37 cellular contexts compared by ENCODE assay signal in the genomic region with DNA sequence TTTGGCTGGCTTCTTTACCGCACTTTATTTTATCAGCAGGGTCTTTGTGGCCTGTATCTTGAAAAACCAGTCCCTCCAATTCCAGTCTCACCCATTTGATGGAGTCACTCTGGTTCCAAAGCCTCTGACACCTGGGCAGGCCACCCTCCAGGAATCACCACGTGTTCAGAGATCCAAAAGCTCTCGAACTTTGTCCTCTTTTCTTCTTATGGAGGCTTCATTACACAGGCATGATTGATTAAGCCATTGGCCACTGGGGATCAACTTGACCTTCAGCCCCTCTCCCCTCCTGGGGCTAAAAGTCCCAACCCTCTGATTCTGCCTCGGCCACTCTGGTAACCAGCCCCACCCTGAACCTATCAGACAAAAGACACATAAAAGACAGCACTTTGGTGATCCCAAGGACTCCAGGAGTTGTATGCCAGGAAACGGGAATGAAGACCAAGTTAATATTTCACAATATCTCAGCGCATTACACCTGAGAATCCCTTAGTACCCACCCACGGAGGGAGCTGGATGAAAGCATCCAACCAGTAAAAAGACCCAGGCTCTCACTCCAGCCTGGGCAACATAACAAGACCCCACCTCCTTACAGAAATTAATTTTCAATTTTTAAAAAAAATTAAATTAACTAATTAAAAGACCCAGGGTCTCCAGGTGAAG. TPM values are rescaled to one million over a fixed set of nuclear protein-coding genes. Genes with fewer than 3 reads are reported as not detected.
"Had no signal": no experiment of that assay in that cellular context is flagged by ENCODE, and none has a peak within 500 bp of the region (broad histone marks: within the 10 kb centered on the region; RNA-seq: fewer than 3 reads in every experiment).

No MANE protein-coding gene starts in this region.

- H3K36me3 ChIP-seq: ascending aorta, cardiac muscle cell had no signal

- H3K27me3 ChIP-seq: ascending aorta had no signal

- H3K4me1 Mint-ChIP-seq: activated CD4-positive, alpha-beta memory T cell treated with anti-CD3 and anti-CD28 coated beads, Interleukin-2, amount 10 ng/mL, durations not matched to agents 7 days and 5 days; activated CD4-positive, alpha-beta T cell treated with anti-CD3 and anti-CD28 coated beads, Interleukin-2, amount 10 ng/mL, durations not matched to agents 7 days and 5 days; activated CD8-positive, alpha-beta memory T cell treated with anti-CD3 and anti-CD28 coated beads, Interleukin-2, amount 10 ng/mL, durations not matched to agents 7 days and 5 days; activated naive CD4-positive, alpha-beta T cell treated with anti-CD3 and anti-CD28 coated beads, Interleukin-2, amount 50 U/mL, for 24 hours; activated naive CD8-positive, alpha-beta T cell treated with anti-CD3 and anti-CD28 coated beads, Interleukin-2, amount 10 ng/mL, durations not matched to agents 7 days and 5 days; central memory CD8-positive, alpha-beta T cell had no signal

- H3K4me1 ChIP-seq: ascending aorta had no signal

- FAIRE-seq: bronchial epithelial cell, TTC549 had no signal

- H3K9me3 Mint-ChIP-seq: activated B cell treated with CpG ODN at 0.5 μM for 24 hours; activated CD4-positive, alpha-beta memory T cell treated with anti-CD3 and anti-CD28 coated beads, Interleukin-2, amount 10 ng/mL, durations not matched to agents 7 days and 5 days; activated CD4-positive, alpha-beta T cell treated with anti-CD3 and anti-CD28 coated beads, Interleukin-2, amount 10 ng/mL, durations not matched to agents 7 days and 5 days; activated naive CD8-positive, alpha-beta T cell treated with anti-CD3 and anti-CD28 coated beads, Interleukin-2, amount 50 U/mL, for 24 hours; activated T-helper 2 cell treated with anti-CD3 and anti-CD28 coated beads, Interferon-gamma antibody, Interleukin-2, Interleukin-4, amounts not matched to agents 10 μg/mL and 5 μg/mL and 100 μg/mL, durations not matched to agents 14 hours and 24 hours and 36 hours; central memory CD8-positive, alpha-beta T cell; T-helper 1 cell treated with Interleukin-12 subunit alpha and Interleukin-12 subunit beta and Interleukin-4 antibody, amounts not matched to agents 30 μg/mL and 1 μg/mL, for 36 hours; T-helper 2 cell treated with Interferon-gamma antibody and Interleukin-4, amounts not matched to agents 5 μg/mL and 100 μg/mL, for 36 hours had no signal

- H3K4me3 ChIP-seq: ascending aorta, cardiac muscle cell had no signal

- H3K9me3 ChIP-seq: ascending aorta had no signal

- H3K27ac ChIP-seq: ascending aorta, cardiac muscle cell, VCaP had no signal

- H3K4me3 Mint-ChIP-seq: activated B cell treated with CpG ODN at 0.5 μM for 24 hours; activated CD4-positive, alpha-beta memory T cell treated with anti-CD3 and anti-CD28 coated beads, Interleukin-2, amount 10 ng/mL, durations not matched to agents 7 days and 5 days; activated CD4-positive, alpha-beta T cell treated with anti-CD3 and anti-CD28 coated beads, Interleukin-2, amount 10 ng/mL, durations not matched to agents 7 days and 5 days; activated CD8-positive, alpha-beta memory T cell treated with anti-CD3 and anti-CD28 coated beads, Interleukin-2, amount 10 ng/mL, durations not matched to agents 7 days and 5 days; activated CD8-positive, alpha-beta T cell treated with anti-CD3 and anti-CD28 coated beads, Interleukin-2, amount 10 ng/mL, durations not matched to agents 7 days and 5 days; activated naive CD4-positive, alpha-beta T cell treated with anti-CD3 and anti-CD28 coated beads for 36 hours; activated naive CD4-positive, alpha-beta T cell treated with anti-CD3 and anti-CD28 coated beads, Interleukin-2, amount 50 U/mL, for 24 hours; activated naive CD8-positive, alpha-beta T cell; activated naive CD8-positive, alpha-beta T cell treated with anti-CD3 and anti-CD28 coated beads, Interleukin-2, amount 10 ng/mL, durations not matched to agents 7 days and 5 days; activated naive CD8-positive, alpha-beta T cell treated with anti-CD3 and anti-CD28 coated beads, Interleukin-2, amount 50 U/mL, for 24 hours; activated T-cell treated with anti-CD3 and anti-CD28 coated beads, Interleukin-2, amount 50 U/mL, for 24 hours; brain; central memory CD8-positive, alpha-beta T cell; T-helper 1 cell treated with Interleukin-12 subunit alpha and Interleukin-12 subunit beta and Interleukin-4 antibody, amounts not matched to agents 30 μg/mL and 1 μg/mL, for 36 hours; T-helper 2 cell treated with Interferon-gamma antibody and Interleukin-4, amounts not matched to agents 5 μg/mL and 100 μg/mL, for 36 hours had no signal

- DNase-seq: activated B cell treated with CpG ODN at 0.5 μM for 24 hours; activated CD4-positive, alpha-beta memory T cell treated with anti-CD3 and anti-CD28 coated beads, Interleukin-2, amount 10 ng/mL, durations not matched to agents 7 days and 5 days; activated CD4-positive, alpha-beta T cell treated with anti-CD3 and anti-CD28 coated beads for 4 hours; activated CD4-positive, alpha-beta T cell treated with anti-CD3 and anti-CD28 coated beads, Interleukin-2, amount 10 ng/mL, durations not matched to agents 7 days and 5 days; activated CD4-positive, alpha-beta T cell treated with anti-CD3 and anti-CD28 coated beads, Interleukin-2, amount 50 U/mL, for 48 hours; activated CD4-positive, CD25-positive, alpha-beta regulatory T cell treated with anti-CD3 and anti-CD28 coated beads, Interleukin-2, amount 50 U/mL, for 72 hours; activated CD8-positive, alpha-beta memory T cell treated with anti-CD3 and anti-CD28 coated beads for 24 hours; activated CD8-positive, alpha-beta memory T cell treated with anti-CD3 and anti-CD28 coated beads, Interleukin-2, amount 10 ng/mL, durations not matched to agents 7 days and 5 days; activated CD8-positive, alpha-beta memory T cell treated with anti-CD3 and anti-CD28 coated beads, Interleukin-2, amount 50 U/mL, for 48 hours; activated CD8-positive, alpha-beta T cell treated with anti-CD3 and anti-CD28 coated beads, Interleukin-2, amount 10 ng/mL, durations not matched to agents 7 days and 5 days; activated effector memory CD4-positive, alpha-beta T cell treated with Interleukin-2 at 50 U/mL for 16 hours; activated gamma-delta T cell; activated naive CD4-positive, alpha-beta T cell; activated naive CD4-positive, alpha-beta T cell treated with anti-CD3 and anti-CD28 coated beads for 36 hours; activated naive CD8-positive, alpha-beta T cell treated with anti-CD3 and anti-CD28 coated beads, Interleukin-2, amount 10 ng/mL, durations not matched to agents 7 days and 5 days; activated naive CD8-positive, alpha-beta T cell treated with anti-CD3 and anti-CD28 coated beads, Interleukin-2, amount 50 U/mL, for 24 hours; activated T-cell treated with anti-CD3 and anti-CD28 coated beads, Interleukin-2, amount 50 U/mL, for 24 hours; activated T-cell treated with anti-CD3 and anti-CD28 coated beads, Interleukin-2, amount 50 U/mL, for 48 hours; amygdala; anterior cingulate cortex; caudate nucleus; cerebellar nuclear complex; T-helper 1 cell; T-helper 2 cell; T-helper 9 cell had no signal

- ATAC-seq: activated CD8-positive, alpha-beta memory T cell treated with anti-CD3 and anti-CD28 coated beads, Interleukin-2, amount 10 ng/mL, durations not matched to agents 7 days and 5 days; activated CD8-positive, alpha-beta T cell treated with anti-CD3 and anti-CD28 coated beads, Interleukin-2, amount 10 ng/mL, durations not matched to agents 7 days and 5 days; activated naive CD8-positive, alpha-beta T cell treated with anti-CD3 and anti-CD28 coated beads, Interleukin-2, amount 50 U/mL, for 24 hours had no signal

- H3K36me3 Mint-ChIP-seq: activated CD8-positive, alpha-beta memory T cell treated with anti-CD3 and anti-CD28 coated beads, Interleukin-2, amount 10 ng/mL, durations not matched to agents 7 days and 5 days; activated naive CD4-positive, alpha-beta T cell treated with anti-CD3 and anti-CD28 coated beads, Interleukin-2, amount 50 U/mL, for 24 hours; activated naive CD8-positive, alpha-beta T cell; activated naive CD8-positive, alpha-beta T cell treated with anti-CD3 and anti-CD28 coated beads, Interleukin-2, amount 10 ng/mL, durations not matched to agents 7 days and 5 days had no signal

- H3K27ac Mint-ChIP-seq: activated B cell treated with CpG ODN at 0.5 μM for 24 hours; activated CD4-positive, alpha-beta memory T cell treated with anti-CD3 and anti-CD28 coated beads, Interleukin-2, amount 10 ng/mL, durations not matched to agents 7 days and 5 days; activated CD4-positive, alpha-beta T cell treated with anti-CD3 and anti-CD28 coated beads, Interleukin-2, amount 10 ng/mL, durations not matched to agents 7 days and 5 days; activated CD8-positive, alpha-beta memory T cell treated with anti-CD3 and anti-CD28 coated beads, Interleukin-2, amount 10 ng/mL, durations not matched to agents 7 days and 5 days; activated CD8-positive, alpha-beta T cell treated with anti-CD3 and anti-CD28 coated beads, Interleukin-2, amount 10 ng/mL, durations not matched to agents 7 days and 5 days; activated naive CD4-positive, alpha-beta T cell treated with anti-CD3 and anti-CD28 coated beads for 36 hours; activated naive CD8-positive, alpha-beta T cell; activated naive CD8-positive, alpha-beta T cell treated with anti-CD3 and anti-CD28 coated beads, Interleukin-2, amount 10 ng/mL, durations not matched to agents 7 days and 5 days; activated naive CD8-positive, alpha-beta T cell treated with anti-CD3 and anti-CD28 coated beads, Interleukin-2, amount 50 U/mL, for 24 hours; activated T-cell treated with anti-CD3 and anti-CD28 coated beads, Interleukin-2, amount 50 U/mL, for 24 hours; activated T-helper 2 cell treated with anti-CD3 and anti-CD28 coated beads, Interferon-gamma antibody, Interleukin-2, Interleukin-4, amounts not matched to agents 10 μg/mL and 5 μg/mL and 100 μg/mL, durations not matched to agents 14 hours and 24 hours and 36 hours; brain; T-helper 1 cell treated with Interleukin-12 subunit alpha and Interleukin-12 subunit beta and Interleukin-4 antibody, amounts not matched to agents 30 μg/mL and 1 μg/mL, for 36 hours; T-helper 2 cell treated with Interferon-gamma antibody and Interleukin-4, amounts not matched to agents 5 μg/mL and 100 μg/mL, for 36 hours had no signal

RNA-seq across cellular contexts. Expression of gene SSUH2, which starts 23.0 kb away (rescaled TPM):
- total RNA-seq: activated B cell treated with CpG ODN at 0.5 μM for 24 hours; activated CD4-positive, alpha-beta memory T cell treated with anti-CD3 and anti-CD28 coated beads, Interleukin-2, amount 10 ng/mL, durations not matched to agents 7 days and 5 days; activated CD4-positive, alpha-beta T cell treated with anti-CD3 and anti-CD28 coated beads, Interleukin-2, amount 10 ng/mL, durations not matched to agents 7 days and 5 days; activated naive CD8-positive, alpha-beta T cell treated with anti-CD3 and anti-CD28 coated beads, Interleukin-2, amount 10 ng/mL, durations not matched to agents 7 days and 5 days; ascending aorta had no signal
- polyA plus RNA-seq: cardiac muscle cell had no signal
